In genomic region chr1:159161001-159161718, GRCh38 we compare ENCODE assay signal across 8 cellular contexts. TPM values are rescaled to one million over a fixed set of nuclear protein-coding genes. Genes with fewer than 3 reads are reported as not detected.
DNase-seq lines count a peak whose midpoint lies in the region; ATAC-seq lines count a peak whose summit lies in the region.

No MANE protein-coding gene starts in this region.

- peaks cover 4 to 15% of the 10 kb centered on the region in 2 experiments for H3K27me3 ChIP-seq in mesenchymal stem cell (ENCODE audit: control insufficient read depth in 1 of 2, insufficient read depth in 1 of 2, low read length in 2 of 2)

- H3K9me3 ChIP-seq in mesenchymal stem cell (ENCODE audit: control insufficient read depth, low read length): no peaks in the 10 kb centered on the region

- ATAC-seq in GM19351 (IDR thresholded peaks at IDR 0.05; ENCODE audit: unreplicated experiment) (peak; percentile 95), HG03442 (IDR thresholded peaks at IDR 0.05; ENCODE audit: unreplicated experiment) (peak; percentile 96)

- DNase-seq in CMK (ENCODE audit: low read depth) (peak; percentile 42), NCI-H69 (lab: John Stamatoyannopoulos, UW) (peak; percentile 61), ecto neural progenitor cell (ENCODE audit: low spot score) (peak; percentile 85), mesenchymal stem cell (peak; percentile 77)
- peak; percentile 15 to 50 for DNase-seq in activated CD4-positive, alpha-beta T cell treated with anti-CD3 and anti-CD28 coated beads, Interleukin-2, amount 50 U/mL, for 24 hours (ENCODE audit: low read depth in 1 of 2, low spot score in 1 of 2)
- peak; percentile 23 for DNase-seq in stimulated activated CD8-positive, alpha-beta memory T cell treated with anti-CD3 and anti-CD28 coated beads, Interleukin-15, amount 100 ng/mL, for 1 hour (ENCODE audit: low read depth)

- peaks cover 2% of the 10 kb centered on the region for H3K4me1 ChIP-seq in mesenchymal stem cell (ENCODE audit: control insufficient read depth, insufficient read depth, low read depth, low read length)

- peak overlapping the region; percentile 72 for H3K9ac ChIP-seq in mesenchymal stem cell (ENCODE audit: low read length)

- H2AFZ ChIP-seq in mesenchymal stem cell (ENCODE audit: low read depth, low read length): no peak overlapping the region

- no peak overlapping the region for H2BK15ac ChIP-seq in mesenchymal stem cell (ENCODE audit: low read depth, poor library complexity, severe bottlenecking)

- H2BK120ac ChIP-seq in mesenchymal stem cell (ENCODE audit: low read depth, low read length): no peak overlapping the region

- no peak overlapping the region for H2BK5ac ChIP-seq in mesenchymal stem cell (ENCODE audit: low read depth, low read length, poor library complexity, severe bottlenecking)

- H3K14ac ChIP-seq in mesenchymal stem cell (ENCODE audit: low read length in 2 of 2): no peak overlapping the region

- no peak overlapping the region for H4K91ac ChIP-seq in mesenchymal stem cell (ENCODE audit: low read length)

- peak overlapping the region in 1 of 2 experiments; percentile 60 for H3K4me3 ChIP-seq in mesenchymal stem cell (ENCODE audit: insufficient read depth in 1 of 2, low read depth in 1 of 2, low read length in 2 of 2)

- no peak overlapping the region for H3K4ac ChIP-seq in mesenchymal stem cell (ENCODE audit: low read depth in 1 of 2, low read length in 2 of 2)

- no peak overlapping the region for H3K27ac ChIP-seq in mesenchymal stem cell (ENCODE audit: low read length, poor library complexity, severe bottlenecking)

- no peak overlapping the region for H2BK12ac ChIP-seq in mesenchymal stem cell (ENCODE audit: low read length in 2 of 2)

- 5% methylated on average over 4 of the region's 4 CpGs for WGBS in mesenchymal stem cell

- no peak overlapping the region for H2AK5ac ChIP-seq in mesenchymal stem cell (ENCODE audit: low read length, severe bottlenecking)

- no peaks in the 10 kb centered on the region for H3K79me1 ChIP-seq in mesenchymal stem cell (replicated peaks; ENCODE audit: low read length, poor library complexity, severe bottlenecking)

- no peak overlapping the region for H4K8ac ChIP-seq in mesenchymal stem cell (ENCODE audit: low read length)

- H3K18ac ChIP-seq in mesenchymal stem cell (ENCODE audit: low read depth in 1 of 2, low read length in 2 of 2): no peak overlapping the region

- H3K4me2 ChIP-seq in mesenchymal stem cell (ENCODE audit: low read length, poor library complexity, severe bottlenecking): no peak overlapping the region

- H3K23ac ChIP-seq in mesenchymal stem cell (ENCODE audit: low read length in 2 of 2): no peak overlapping the region

- no peaks in the 10 kb centered on the region for H3K36me3 ChIP-seq in mesenchymal stem cell (ENCODE audit: control insufficient read depth in 1 of 2, insufficient read depth in 2 of 2, low read depth in 1 of 2, low read length in 2 of 2)

RNA-seq across cellular contexts. Expression of gene CADM3, which starts 10.3 kb away (rescaled TPM):
- polyA plus RNA-seq in mesenchymal stem cell (2013, experiment 1 of 2): not detected
- not detected for polyA plus RNA-seq in mesenchymal stem cell (2013, experiment 2 of 2)

RNA-seq across cellular contexts. Expression of gene ACKR1, which starts 43.5 kb away (rescaled TPM):
- polyA plus RNA-seq in mesenchymal stem cell (2013, experiment 1 of 2): not detected
- not detected for polyA plus RNA-seq in mesenchymal stem cell (2013, experiment 2 of 2)

Comparison
In these comparisons a context has a peak if more than half of its experiments do, and no peak if none do; other contexts are left out.
1. DNase-seq: peak in every context shown above with its lines; median percentile 85 in ecto neural progenitor cell; 77 in mesenchymal stem cell; 61 in NCI-H69; 42 in CMK; 32 in activated CD4-positive, alpha-beta T cell treated with anti-CD3 and anti-CD28 coated beads, Interleukin-2, amount 50 U/mL, for 24 hours; 23 in stimulated activated CD8-positive, alpha-beta memory T cell treated with anti-CD3 and anti-CD28 coated beads, Interleukin-15, amount 100 ng/mL, for 1 hour.